20 cellular contexts compared by ENCODE assay signal in the genomic region with DNA sequence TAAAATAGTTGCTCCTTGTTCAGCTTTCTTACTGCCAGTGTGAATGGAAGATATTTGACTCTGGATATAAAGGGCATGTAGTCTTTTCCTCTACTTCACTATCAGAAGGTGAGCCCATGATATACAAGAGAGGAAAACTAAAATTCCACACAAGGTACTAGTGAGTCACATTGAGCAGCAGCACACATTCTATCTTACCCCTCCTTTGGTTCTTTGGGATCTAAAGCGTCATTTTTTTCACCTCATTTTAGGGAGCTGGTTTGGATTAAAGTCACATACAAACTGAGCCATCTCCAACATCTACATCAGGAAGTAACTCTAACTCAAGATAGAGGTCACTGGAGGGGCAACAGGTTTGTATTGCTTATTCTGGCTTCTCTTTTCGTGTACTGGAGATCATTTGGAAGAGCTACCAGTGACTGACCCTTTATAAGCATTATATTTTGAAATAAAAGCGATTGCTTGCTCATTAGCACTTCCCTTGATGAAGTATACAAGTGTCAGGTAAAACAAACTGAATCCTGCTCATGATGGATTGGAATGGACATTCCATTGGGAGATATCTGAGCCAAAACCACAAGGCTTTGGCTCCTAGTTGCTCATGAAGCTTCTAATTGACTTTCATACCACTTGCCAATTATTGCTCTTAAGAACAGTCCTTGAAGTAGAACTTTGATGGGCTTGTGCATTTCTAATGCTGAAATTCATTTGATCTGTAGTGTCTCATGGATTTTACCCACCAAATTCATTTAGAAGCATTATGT.
DNase-seq lines count a peak whose midpoint lies in the region; ATAC-seq, FAIRE-seq and TF ChIP-seq lines count a peak whose summit lies in the region.
"Had no signal": no experiment of that assay in that cellular context is flagged by ENCODE, and none has a peak within 500 bp of the region (broad histone marks: within the 10 kb centered on the region; RNA-seq: fewer than 3 reads in every experiment).

No MANE protein-coding gene starts in this region.

- H3K4me1 Mint-ChIP-seq in stimulated activated naive B cell treated with anti-CD40 and anti-IgM and Interleukin-4, amounts not matched to agents 10 μg/mL and 1 μg/mL and 100 μg/mL, for 72 hours: no peaks in the 10 kb centered on the region
- H3K4me1 Mint-ChIP-seq: activated naive CD8-positive, alpha-beta T cell treated with anti-CD3 and anti-CD28 coated beads, Interleukin-2, amount 10 ng/mL, durations not matched to agents 7 days and 5 days had no signal

- no peak overlapping the region for H3K4me2 ChIP-seq in GM12878 (ENCODE audit: control insufficient read depth, insufficient read depth)

- WGBS in GM12878 (ENCODE audit: insufficient coverage, insufficient replicate concordance, low lambda C conversion rate, missing lambda C conversion rate): 13% methylated on average over 3 of the region's 3 CpGs

- no peak for TF ChIP-seq POLR2A in GM12878 (IDR thresholded peaks at IDR 0.05; ENCODE audit: low read depth, low read length)

- H3K36me3 ChIP-seq in GM12878 (ENCODE audit: control insufficient read depth in 2 of 2, insufficient read depth in 2 of 2, low read length in 1 of 2): no peaks in the 10 kb centered on the region
- H3K36me3 ChIP-seq: right atrium auricular region had no signal

- TF ChIP-seq EP300 in GM12878 (IDR thresholded peaks at IDR 0.05; ENCODE audit: borderline replicate concordance in 1 of 2, control insufficient read depth in 1 of 2, low read depth in 2 of 2, low read length in 2 of 2): no peak

- RAD21 ChIA-PET in GM12878 (lab: Charles Lee; ENCODE audit: unreplicated experiment): no interaction called here

- H3K4me1 ChIP-seq in GM12878 (ENCODE audit: control insufficient read depth, insufficient read depth, low read length): no peaks in the 10 kb centered on the region
- H3K4me1 ChIP-seq: right atrium auricular region had no signal

- H3K36me3 Mint-ChIP-seq in stimulated activated naive B cell treated with anti-CD40 and anti-IgM and Interleukin-4, amounts not matched to agents 10 μg/mL and 1 μg/mL and 100 μg/mL, for 72 hours: no peaks in the 10 kb centered on the region
- H3K36me3 Mint-ChIP-seq: activated CD4-positive, alpha-beta memory T cell treated with anti-CD3 and anti-CD28 coated beads for 36 hours; activated naive CD8-positive, alpha-beta T cell treated with anti-CD3 and anti-CD28 coated beads, Interleukin-2, amount 10 ng/mL, durations not matched to agents 7 days and 5 days had no signal

- SMC1A ChIA-PET in GM12878 (lab: Charles Lee; ENCODE audit: uncharacterized antibody, unreplicated experiment): interaction anchor here (1.3 kb wide), 1 partner anchor 25 kb away, joined by 3 read pairs; no protein-coding TSS in a partner anchor

- H3K79me2 ChIP-seq in GM12878 (ENCODE audit: control insufficient read depth, insufficient read depth, low read length): no peaks in the 10 kb centered on the region

- no peak overlapping the region for H3K4me3 ChIP-seq in GM12878
- H3K4me3 ChIP-seq: right atrium auricular region had no signal

- H3K27me3 ChIP-seq in GM12878 (replicated peaks in 1 of 2; ENCODE audit: control insufficient read depth in 2 of 2, insufficient read depth in 2 of 2, low read length in 1 of 2): no peaks in the 10 kb centered on the region
- H3K27me3 ChIP-seq: right atrium auricular region had no signal

- POLR2A ChIA-PET in GM12878 (lab: Charles Lee): no interaction called here

- no TSS peak for BruUV-seq in GM12878 (replicated peaks; lab: Mats Ljungman, UMichigan)

- no peak overlapping the region for H3K27ac Mint-ChIP-seq in stimulated activated naive B cell treated with anti-CD40 and anti-IgM and Interleukin-4, amounts not matched to agents 10 μg/mL and 1 μg/mL and 100 μg/mL, for 72 hours
- H3K27ac Mint-ChIP-seq: activated CD4-positive, alpha-beta memory T cell treated with anti-CD3 and anti-CD28 coated beads for 36 hours; activated naive CD8-positive, alpha-beta T cell treated with anti-CD3 and anti-CD28 coated beads, Interleukin-2, amount 10 ng/mL, durations not matched to agents 7 days and 5 days; activated T-cell treated with anti-CD3 and anti-CD28 coated beads, Interleukin-2, amount 50 U/mL, for 72 hours had no signal

- intact Hi-C loops in GM12878 (cut with micrococcal nuclease; ENCODE audit: unreplicated experiment): no loop called here

- H3K4me3 Mint-ChIP-seq in stimulated activated naive B cell treated with anti-CD40 and anti-IgM and Interleukin-4, amounts not matched to agents 10 μg/mL and 1 μg/mL and 100 μg/mL, for 72 hours: no peak overlapping the region
- H3K4me3 Mint-ChIP-seq: activated CD4-positive, alpha-beta memory T cell treated with anti-CD3 and anti-CD28 coated beads for 36 hours; activated naive CD8-positive, alpha-beta T cell treated with anti-CD3 and anti-CD28 coated beads, Interleukin-2, amount 10 ng/mL, durations not matched to agents 7 days and 5 days; activated T-cell treated with anti-CD3 and anti-CD28 coated beads, Interleukin-2, amount 50 U/mL, for 72 hours had no signal

- FAIRE-seq in GM12878 (lab: Jason Lieb, UNC) (peak; percentile 7), GM19239 (lab: Jason Lieb, UNC) (no peak)
- FAIRE-seq: islet of Langerhans, urothelium cell line had no signal

- H3K9me3 ChIP-seq in GM12878 (replicated peaks; ENCODE audit: control insufficient read depth, insufficient read depth, low read length): no peaks in the 10 kb centered on the region; the same call in 2 of the 3 replicates
- H3K9me3 ChIP-seq: right atrium auricular region had no signal

- CTCF ChIA-PET in GM12878 (lab: Yijun Ruan, JAX): interaction anchor here (0.8 to 2.3 kb wide), 3 partner anchors 9 to 71 kb away, joined by 3 to 6 read pairs (median 4); no protein-coding TSS in a partner anchor

- in situ Hi-C loops in Caki2 (cut with HindIII; ENCODE audit: low pct_unique_long_range_greater_than_20kb, low sequenced_read_pairs): no loop called here
- in situ Hi-C loops in GM12878 (cut with MboI): no loop called here

- TF ChIP-seq CTCF in GM12878 (IDR thresholded peaks at IDR 0.05 in 2 of 3, conservative IDR thresholded peaks at IDR 0.05 in 1 of 3; ENCODE audit: control insufficient read depth in 2 of 3, extremely low read depth in 1 of 3, insufficient read depth in 1 of 3, low read depth in 3 of 3, low read length in 3 of 3): no peak

- no peaks in the 10 kb centered on the region for H4K20me1 ChIP-seq in GM12878 (ENCODE audit: control insufficient read depth, insufficient read depth)

- DNase-seq in Caki2 (ENCODE audit: low read depth) (peak; percentile 43), M059J (ENCODE audit: low read depth) (peak; percentile 78), GM12878 (ENCODE audit: low read depth, low spot score) (no peak), kidney tubule cell (ENCODE audit: low spot score) (peak; percentile 16), AG08395 (ENCODE audit: low spot score) (no peak), kidney glomerular epithelial cell (lab: John Stamatoyannopoulos, UW) (no peak), GM19239 (ENCODE audit: insufficient read length, low spot score) (no peak)
- no peak for DNase-seq in stimulated activated naive B cell treated with anti-CD40 and anti-IgM and Interleukin-4, amounts not matched to agents 10 μg/mL and 1 μg/mL and 100 μg/mL, for 72 hours
- DNase-seq: activated CD4-positive, alpha-beta memory T cell treated with anti-CD3 and anti-CD28 coated beads for 36 hours; activated naive CD8-positive, alpha-beta T cell treated with anti-CD3 and anti-CD28 coated beads, Interleukin-2, amount 10 ng/mL, durations not matched to agents 7 days and 5 days; activated T-cell treated with anti-CD3 and anti-CD28 coated beads, Interleukin-2, amount 50 U/mL, for 72 hours; cerebellar nuclear complex; GF-D8; midbrain; NCI-H187 treated with DMSO at 0.1 percent for 48 hours; NCI-H524 treated with DMSO at 0.1 percent for 48 hours; stimulated activated CD4-positive, alpha-beta T cell treated with anti-CD3 and anti-CD28 coated beads, Interleukin-1b, Interleukin-23, amount 100 ng/mL, for 48 hours had no signal

- no peak for ATAC-seq in GM12878
- no peak for ATAC-seq in stimulated activated naive B cell treated with anti-CD40 and anti-IgM and Interleukin-4, amounts not matched to agents 10 μg/mL and 1 μg/mL and 100 μg/mL, for 72 hours (replicated peaks)
- ATAC-seq: activated T-cell treated with anti-CD3 and anti-CD28 coated beads, Interleukin-2, amount 50 U/mL, for 72 hours had no signal

- no peak for TF ChIP-seq RAD21 in GM12878 (IDR thresholded peaks at IDR 0.05; ENCODE audit: insufficient read depth, low read depth, low read length)

- H3K27me3 Mint-ChIP-seq in stimulated activated naive B cell treated with anti-CD40 and anti-IgM and Interleukin-4, amounts not matched to agents 10 μg/mL and 1 μg/mL and 100 μg/mL, for 72 hours: no peaks in the 10 kb centered on the region
- H3K27me3 Mint-ChIP-seq: activated CD4-positive, alpha-beta memory T cell treated with anti-CD3 and anti-CD28 coated beads for 36 hours; activated naive CD8-positive, alpha-beta T cell treated with anti-CD3 and anti-CD28 coated beads, Interleukin-2, amount 10 ng/mL, durations not matched to agents 7 days and 5 days had no signal

- H3K27ac ChIP-seq in GM12878 (ENCODE audit: control insufficient read depth, insufficient read depth): no peak overlapping the region
- H3K27ac ChIP-seq: right atrium auricular region had no signal

- H3K9ac ChIP-seq in GM12878 (ENCODE audit: control insufficient read depth, insufficient read depth, low read length): no peak overlapping the region

- H2AFZ ChIP-seq in GM12878 (ENCODE audit: control insufficient read depth, low read depth, low read length): no peak overlapping the region

- H3K9me3 Mint-ChIP-seq in stimulated activated naive B cell treated with anti-CD40 and anti-IgM and Interleukin-4, amounts not matched to agents 10 μg/mL and 1 μg/mL and 100 μg/mL, for 72 hours: no peaks in the 10 kb centered on the region
- H3K9me3 Mint-ChIP-seq: activated CD4-positive, alpha-beta memory T cell treated with anti-CD3 and anti-CD28 coated beads for 36 hours; activated naive CD8-positive, alpha-beta T cell treated with anti-CD3 and anti-CD28 coated beads, Interleukin-2, amount 10 ng/mL, durations not matched to agents 7 days and 5 days; activated T-cell treated with anti-CD3 and anti-CD28 coated beads, Interleukin-2, amount 50 U/mL, for 72 hours had no signal

TF ChIP-seq in GM12878, 131 proteins besides CTCF, POLR2A, EP300 and RAD21 (continues in another document):
- TF ChIP-seq CREM (IDR thresholded peaks at IDR 0.05; ENCODE audit: low read depth): no peak

Comparison
In these comparisons a context has a peak if more than half of its experiments do, and no peak if none do; other contexts are left out.
1. DNase-seq: peak in Caki2 (single experiment), M059J (single experiment) and kidney tubule cell (single experiment); none in GM12878 (single experiment), AG08395 (single experiment), stimulated activated naive B cell treated with anti-CD40 and anti-IgM and Interleukin-4, amounts not matched to agents 10 μg/mL and 1 μg/mL and 100 μg/mL, for 72 hours (single experiment), kidney glomerular epithelial cell (single experiment) and GM19239 (single experiment).